40 cellular contexts compared by ENCODE assay signal in the genomic region with DNA sequence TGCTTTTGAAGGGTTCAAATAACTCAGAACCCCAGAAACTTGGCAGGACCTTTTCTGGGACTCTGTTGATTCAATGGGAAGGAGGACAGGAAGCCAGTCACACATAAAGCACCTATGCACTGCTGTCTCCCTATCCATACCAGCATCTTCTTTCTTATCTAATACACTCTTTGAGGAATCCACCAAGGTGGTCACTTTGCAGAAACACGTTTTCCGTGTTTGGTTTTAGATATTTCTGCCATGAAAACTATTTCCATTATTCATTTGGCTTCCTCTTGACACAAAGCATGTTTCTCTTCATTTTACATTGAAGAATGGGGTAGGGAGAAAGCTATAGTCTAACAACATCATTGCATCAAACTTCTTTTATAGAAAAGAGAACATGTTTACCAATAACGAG.
"Had no signal": no experiment of that assay in that cellular context is flagged by ENCODE, and none has a peak within 500 bp of the region (broad histone marks: within the 10 kb centered on the region; RNA-seq: fewer than 3 reads in every experiment).

No MANE protein-coding gene starts in this region.

- H3K27me3 Mint-ChIP-seq: activated naive CD4-positive, alpha-beta T cell treated with anti-CD3 and anti-CD28 coated beads, Interleukin-2, amount 10 ng/mL, durations not matched to agents 7 days and 5 days; activated naive CD4-positive, alpha-beta T cell treated with anti-CD3 and anti-CD28 coated beads, Interleukin-2, amount 50 U/mL, for 24 hours; activated naive CD8-positive, alpha-beta T cell; activated naive CD8-positive, alpha-beta T cell treated with anti-CD3 and anti-CD28 coated beads for 36 hours; activated naive CD8-positive, alpha-beta T cell treated with anti-CD3 and anti-CD28 coated beads, Interleukin-2, amount 50 U/mL, for 24 hours; brain had no signal

- H3K36me3 Mint-ChIP-seq: activated naive CD4-positive, alpha-beta T cell treated with anti-CD3 and anti-CD28 coated beads, Interleukin-2, amount 10 ng/mL, durations not matched to agents 7 days and 5 days; activated naive CD4-positive, alpha-beta T cell treated with anti-CD3 and anti-CD28 coated beads, Interleukin-2, amount 50 U/mL, for 24 hours; activated naive CD8-positive, alpha-beta T cell; activated naive CD8-positive, alpha-beta T cell treated with anti-CD3 and anti-CD28 coated beads for 36 hours; activated naive CD8-positive, alpha-beta T cell treated with anti-CD3 and anti-CD28 coated beads, Interleukin-2, amount 10 ng/mL, durations not matched to agents 7 days and 5 days; brain had no signal

- H3K9me3 ChIP-seq: adrenal gland, ascending aorta, body of pancreas, breast epithelium had no signal

- H3K27me3 ChIP-seq: adrenal gland, ascending aorta, body of pancreas, brain microvascular endothelial cell, breast epithelium, cardiac muscle cell had no signal

- H3K4me1 Mint-ChIP-seq: activated naive CD4-positive, alpha-beta T cell treated with anti-CD3 and anti-CD28 coated beads, Interleukin-2, amount 10 ng/mL, durations not matched to agents 7 days and 5 days; activated naive CD4-positive, alpha-beta T cell treated with anti-CD3 and anti-CD28 coated beads, Interleukin-2, amount 50 U/mL, for 24 hours; activated naive CD8-positive, alpha-beta T cell treated with anti-CD3 and anti-CD28 coated beads for 36 hours; activated naive CD8-positive, alpha-beta T cell treated with anti-CD3 and anti-CD28 coated beads, Interleukin-2, amount 10 ng/mL, durations not matched to agents 7 days and 5 days; activated naive CD8-positive, alpha-beta T cell treated with anti-CD3 and anti-CD28 coated beads, Interleukin-2, amount 50 U/mL, for 24 hours; activated T-helper 17 cell treated with anti-CD3 and anti-CD28 coated beads, Interleukin-2, amount 50 U/mL, for 72 hours; central memory CD8-positive, alpha-beta T cell had no signal

- H3K9me3 Mint-ChIP-seq: activated naive CD4-positive, alpha-beta T cell treated with anti-CD3 and anti-CD28 coated beads for 36 hours; activated naive CD4-positive, alpha-beta T cell treated with anti-CD3 and anti-CD28 coated beads, Interleukin-2, amount 10 ng/mL, durations not matched to agents 7 days and 5 days; activated naive CD4-positive, alpha-beta T cell treated with anti-CD3 and anti-CD28 coated beads, Interleukin-2, amount 50 U/mL, for 24 hours; activated naive CD4-positive, alpha-beta T cell treated with anti-CD3 and anti-CD28 coated beads, Interleukin-2, amount 50 U/mL, for 72 hours; activated naive CD8-positive, alpha-beta T cell treated with anti-CD3 and anti-CD28 coated beads for 36 hours; activated naive CD8-positive, alpha-beta T cell treated with anti-CD3 and anti-CD28 coated beads, Interleukin-2, amount 10 ng/mL, durations not matched to agents 7 days and 5 days; activated T-cell treated with anti-CD3 and anti-CD28 coated beads, Interleukin-2, amount 50 U/mL, for 24 hours; activated T-cell treated with anti-CD3 and anti-CD28 coated beads, Interleukin-2, amount 50 U/mL, for 4 hours; activated T-cell treated with anti-CD3 and anti-CD28 coated beads, Interleukin-2, amount 50 U/mL, for 72 hours; activated T-helper 17 cell treated with anti-CD3 and anti-CD28 coated beads, Interleukin-2, amount 50 U/mL, for 72 hours; brain; central memory CD8-positive, alpha-beta T cell had no signal

- FAIRE-seq: astrocyte, bronchial epithelial cell, colon had no signal

- ATAC-seq: activated naive CD4-positive, alpha-beta T cell treated with anti-CD3 and anti-CD28 coated beads, Interleukin-2, amount 50 U/mL, for 72 hours; activated naive CD8-positive, alpha-beta T cell treated with anti-CD3 and anti-CD28 coated beads, Interleukin-2, amount 50 U/mL, for 24 hours; activated T-cell treated with anti-CD3 and anti-CD28 coated beads, Interleukin-2, amount 50 U/mL, for 4 hours; activated T-cell treated with anti-CD3 and anti-CD28 coated beads, Interleukin-2, amount 50 U/mL, for 72 hours; activated T-helper 17 cell treated with anti-CD3 and anti-CD28 coated beads, Interleukin-2, amount 50 U/mL, for 72 hours; body of pancreas had no signal

- H3K27ac Mint-ChIP-seq: activated naive CD4-positive, alpha-beta T cell treated with anti-CD3 and anti-CD28 coated beads for 36 hours; activated naive CD4-positive, alpha-beta T cell treated with anti-CD3 and anti-CD28 coated beads, Interleukin-2, amount 10 ng/mL, durations not matched to agents 7 days and 5 days; activated naive CD4-positive, alpha-beta T cell treated with anti-CD3 and anti-CD28 coated beads, Interleukin-2, amount 50 U/mL, for 24 hours; activated naive CD4-positive, alpha-beta T cell treated with anti-CD3 and anti-CD28 coated beads, Interleukin-2, amount 50 U/mL, for 72 hours; activated naive CD8-positive, alpha-beta T cell; activated naive CD8-positive, alpha-beta T cell treated with anti-CD3 and anti-CD28 coated beads for 36 hours; activated naive CD8-positive, alpha-beta T cell treated with anti-CD3 and anti-CD28 coated beads, Interleukin-2, amount 10 ng/mL, durations not matched to agents 7 days and 5 days; activated naive CD8-positive, alpha-beta T cell treated with anti-CD3 and anti-CD28 coated beads, Interleukin-2, amount 50 U/mL, for 24 hours; activated T-cell treated with anti-CD3 and anti-CD28 coated beads, Interleukin-2, amount 50 U/mL, for 24 hours; activated T-cell treated with anti-CD3 and anti-CD28 coated beads, Interleukin-2, amount 50 U/mL, for 72 hours; activated T-helper 17 cell treated with anti-CD3 and anti-CD28 coated beads, Interleukin-2, amount 50 U/mL, for 72 hours; activated T-helper 2 cell treated with anti-CD3 and anti-CD28 coated beads, Interferon-gamma antibody, Interleukin-2, Interleukin-4, amounts not matched to agents 10 μg/mL and 5 μg/mL and 100 μg/mL, durations not matched to agents 14 hours and 24 hours and 36 hours; brain had no signal

- H3K4me3 Mint-ChIP-seq: activated naive CD4-positive, alpha-beta T cell treated with anti-CD3 and anti-CD28 coated beads for 36 hours; activated naive CD4-positive, alpha-beta T cell treated with anti-CD3 and anti-CD28 coated beads, Interleukin-2, amount 10 ng/mL, durations not matched to agents 7 days and 5 days; activated naive CD4-positive, alpha-beta T cell treated with anti-CD3 and anti-CD28 coated beads, Interleukin-2, amount 50 U/mL, for 24 hours; activated naive CD8-positive, alpha-beta T cell; activated naive CD8-positive, alpha-beta T cell treated with anti-CD3 and anti-CD28 coated beads for 36 hours; activated naive CD8-positive, alpha-beta T cell treated with anti-CD3 and anti-CD28 coated beads, Interleukin-2, amount 10 ng/mL, durations not matched to agents 7 days and 5 days; activated naive CD8-positive, alpha-beta T cell treated with anti-CD3 and anti-CD28 coated beads, Interleukin-2, amount 50 U/mL, for 24 hours; activated T-cell treated with anti-CD3 and anti-CD28 coated beads, Interleukin-2, amount 50 U/mL, for 24 hours; activated T-cell treated with anti-CD3 and anti-CD28 coated beads, Interleukin-2, amount 50 U/mL, for 4 hours; activated T-cell treated with anti-CD3 and anti-CD28 coated beads, Interleukin-2, amount 50 U/mL, for 72 hours; activated T-helper 17 cell treated with anti-CD3 and anti-CD28 coated beads, Interleukin-2, amount 50 U/mL, for 72 hours; brain; central memory CD8-positive, alpha-beta T cell had no signal

- H3K36me3 ChIP-seq: adrenal gland, ascending aorta, brain microvascular endothelial cell, breast epithelium, cardiac muscle cell had no signal

- H3K4me1 ChIP-seq: adrenal gland, ascending aorta, body of pancreas, breast epithelium had no signal

- H3K27ac ChIP-seq: adrenal gland, ascending aorta, body of pancreas, brain microvascular endothelial cell, breast epithelium, cardiac muscle cell had no signal

- DNase-seq: activated effector memory CD4-positive, alpha-beta T cell treated with anti-CD3 and anti-CD28 coated beads, Interleukin-2, amount 50 U/mL, for 16 hours; activated effector memory CD4-positive, alpha-beta T cell treated with Interleukin-2 at 50 U/mL for 16 hours; activated gamma-delta T cell; activated gamma-delta T cell treated with Interleukin-2 at 50 U/mL for 16 hours; activated naive CD4-positive, alpha-beta T cell; activated naive CD4-positive, alpha-beta T cell treated with anti-CD3 and anti-CD28 coated beads for 36 hours; activated naive CD4-positive, alpha-beta T cell treated with anti-CD3 and anti-CD28 coated beads, Interleukin-2, amount 10 ng/mL, durations not matched to agents 7 days and 5 days; activated naive CD4-positive, alpha-beta T cell treated with anti-CD3 and anti-CD28 coated beads, Interleukin-2, amount 50 U/mL, for 16 hours; activated naive CD4-positive, alpha-beta T cell treated with Interleukin-2 at 50 U/mL for 16 hours; activated naive CD8-positive, alpha-beta T cell treated with anti-CD3 and anti-CD28 coated beads for 36 hours; activated naive CD8-positive, alpha-beta T cell treated with anti-CD3 and anti-CD28 coated beads, Interleukin-2, amount 10 ng/mL, durations not matched to agents 7 days and 5 days; activated naive CD8-positive, alpha-beta T cell treated with anti-CD3 and anti-CD28 coated beads, Interleukin-2, amount 50 U/mL, for 24 hours; activated T-cell treated with anti-CD3 and anti-CD28 coated beads, Interleukin-2, amount 50 U/mL, for 1 hour; activated T-cell treated with anti-CD3 and anti-CD28 coated beads, Interleukin-2, amount 50 U/mL, for 24 hours; activated T-cell treated with anti-CD3 and anti-CD28 coated beads, Interleukin-2, amount 50 U/mL, for 4 hours; activated T-cell treated with anti-CD3 and anti-CD28 coated beads, Interleukin-2, amount 50 U/mL, for 48 hours; activated T-cell treated with anti-CD3 and anti-CD28 coated beads, Interleukin-2, amount 50 U/mL, for 72 hours; adrenal gland; amniotic stem cell; amygdala; anterior cingulate cortex; aorta; body of pancreas; brain microvascular endothelial cell; caudate nucleus; central memory CD4-positive, alpha-beta T cell; cerebellar nuclear complex had no signal

- H3K4me3 ChIP-seq: adrenal gland, ascending aorta, body of pancreas, breast epithelium, cardiac muscle cell had no signal
